Comparison of ENCODE assay signal across 17 cellular contexts in the genomic region with DNA sequence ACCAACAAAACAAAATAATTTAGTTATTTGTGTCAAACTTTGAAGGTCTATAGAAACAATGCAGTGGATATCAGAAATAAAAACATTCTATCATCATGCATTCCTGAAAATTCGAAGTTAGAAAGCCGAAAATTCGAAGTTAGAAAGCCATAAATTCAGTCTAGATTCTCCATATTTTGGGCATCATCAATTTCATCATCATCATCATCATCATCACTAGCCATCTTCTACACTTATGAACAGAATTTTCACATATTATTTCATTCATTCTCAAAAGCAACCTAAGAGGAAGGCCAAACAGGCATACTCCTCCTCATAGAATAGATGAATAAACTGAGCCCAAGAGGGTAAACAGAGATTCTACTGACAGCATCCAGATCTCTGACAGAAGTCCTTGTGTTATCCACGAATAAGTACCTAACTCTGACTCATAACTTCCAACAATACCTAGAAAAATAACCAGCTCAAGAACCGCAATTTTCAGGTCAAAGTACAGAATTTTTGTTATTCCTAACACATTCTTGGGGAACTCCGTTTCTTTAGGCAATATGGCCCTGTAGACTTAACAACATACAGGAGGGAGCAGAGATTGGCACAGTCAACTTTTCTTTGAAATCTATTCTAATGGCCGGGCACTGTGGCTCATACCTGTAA.
DNase-seq lines count a peak whose midpoint lies in the region; ATAC-seq, FAIRE-seq and TF ChIP-seq lines count a peak whose summit lies in the region.
"Had no signal": no experiment of that assay in that cellular context is flagged by ENCODE, and none has a peak within 500 bp of the region (broad histone marks: within the 10 kb centered on the region; RNA-seq: fewer than 3 reads in every experiment).

No MANE protein-coding gene starts in this region.

- peaks cover 15% of the 10 kb centered on the region; the same call in 1 of the 2 replicates for H3K79me2 ChIP-seq in H9 (ENCODE audit: insufficient read depth, low read length)
- peaks cover 97% of the 10 kb centered on the region for H3K79me2 ChIP-seq in neural progenitor cell (ENCODE audit: low read depth)

- H3K4ac ChIP-seq in H9 (ENCODE audit: low read depth, low read length), result no peak overlapping the region

- no peak overlapping the region for H3K56ac ChIP-seq in H9 (ENCODE audit: insufficient read length, low read depth, low read length)

- no peak overlapping the region for H2BK120ac ChIP-seq in H9 (ENCODE audit: low read depth, low read length, poor library complexity, severe bottlenecking)

- no peak overlapping the region for H2BK12ac ChIP-seq in H9 (ENCODE audit: insufficient read length, low read depth, low read length)

- H3K4me3 ChIP-seq in neural progenitor cell, result no peak overlapping the region

- H3K4me1 Mint-ChIP-seq in H9, result peaks cover 51 to 55% of the 10 kb centered on the region in 2 experiments
- H3K4me1 Mint-ChIP-seq in neural progenitor cell, result peaks cover 44% of the 10 kb centered on the region

- no peak for FAIRE-seq in RCC 7860 (lab: Jason Lieb, UNC)
- FAIRE-seq: H1 had no signal

- H3K9me3 Mint-ChIP-seq in H9, result no peaks in the 10 kb centered on the region
- H3K9me3 Mint-ChIP-seq in neural progenitor cell, result peaks cover 20% of the 10 kb centered on the region
- H3K9me3 Mint-ChIP-seq: CD8-positive, alpha-beta T cell had no signal

- no peak overlapping the region for H2BK15ac ChIP-seq in H9 (ENCODE audit: low read depth, low read length)

- no peak overlapping the region for H3K18ac ChIP-seq in H9 (ENCODE audit: insufficient read length, low read depth, low read length)

- H3K27ac Mint-ChIP-seq in H9 (peak overlapping the region in 2 of 3 experiments; percentile 17 to 23; a peak in 3 of 7 replicates), neural progenitor cell (peak overlapping the region; percentile 17)
- H3K27ac Mint-ChIP-seq: CD8-positive, alpha-beta T cell had no signal

- peaks cover 3% of the 10 kb centered on the region for H3K79me1 ChIP-seq in H9 (ENCODE audit: insufficient read depth, low read depth, low read length, poor library complexity, severe bottlenecking)

- no peak overlapping the region for H2AFZ ChIP-seq in H9 (ENCODE audit: low read length)
- no peak overlapping the region for H2AFZ ChIP-seq in neural progenitor cell (replicated peaks)

- H3K9ac ChIP-seq in H9 (ENCODE audit: extremely low read depth, insufficient read length, low read length) (no peak overlapping the region), neural progenitor cell (no peak overlapping the region)

- no peaks in the 10 kb centered on the region for H3K9me3 ChIP-seq in H9 (ENCODE audit: control insufficient read depth, low read depth, low read length)
- no peaks in the 10 kb centered on the region for H3K9me3 ChIP-seq in neural progenitor cell (ENCODE audit: low read depth)

- H3K27me3 Mint-ChIP-seq in H9 (ENCODE audit: low read depth) (no peaks in the 10 kb centered on the region), neural progenitor cell (ENCODE audit: insufficient read depth, low read depth) (peaks cover 3% of the 10 kb centered on the region)

- H2BK20ac ChIP-seq in H9 (ENCODE audit: low read depth, low read length, poor library complexity, severe bottlenecking), result no peak overlapping the region

- no peak for TF ChIP-seq CTCF in H9 (conservative IDR thresholded peaks at IDR 0.05)
- no peak for TF ChIP-seq CTCF in neural progenitor cell (IDR thresholded peaks at IDR 0.05)

- H3F3A ChIP-seq in neural progenitor cell (ENCODE audit: low read depth), result peaks cover 12% of the 10 kb centered on the region

- H4K8ac ChIP-seq in H9 (replicated peaks; ENCODE audit: insufficient read length, low read depth, low read length), result no peak overlapping the region

- H3K14ac ChIP-seq in H9 (ENCODE audit: insufficient read depth, low read length), result no peak overlapping the region

- H4K5ac ChIP-seq in H9 (ENCODE audit: insufficient read length, low read depth, low read length), result no peak overlapping the region

- no peak overlapping the region for H3K4me2 ChIP-seq in H9 (ENCODE audit: insufficient read depth, insufficient read length, low read length)
- H3K4me2 ChIP-seq in neural progenitor cell, result no peak overlapping the region

- WGBS in H9 (ENCODE audit: extremely low coverage, insufficient read length, low lambda C conversion rate), result no CpG with 5 or more reads among the region's 7 CpGs

- no peak overlapping the region for H3T11ph ChIP-seq in H9 (ENCODE audit: low read length)

- ATAC-seq in HG03439 (IDR thresholded peaks at IDR 0.05; ENCODE audit: unreplicated experiment), result no peak
- ATAC-seq: CD8-positive, alpha-beta T cell had no signal

- no peaks in the 10 kb centered on the region for H3K27me3 ChIP-seq in H9 (ENCODE audit: insufficient read depth, low read length)
- no peaks in the 10 kb centered on the region for H3K27me3 ChIP-seq in neural progenitor cell

- no peak overlapping the region for H3K23ac ChIP-seq in H9 (ENCODE audit: insufficient read length, low read depth, low read length)

- DNase-seq in H9 (no peak), RCC 7860 (ENCODE audit: low spot score) (peak; percentile 22), dermis blood vessel endothelial cell (peak; percentile 46), neural progenitor cell (ENCODE audit: low spot score) (no peak), NCI-H226 (no peak), D341Med (ENCODE audit: low spot score) (no peak)
- no peak for DNase-seq in activated naive CD4-positive, alpha-beta T cell (lab: John Stamatoyannopoulos, UW)
- DNase-seq: CD8-positive, alpha-beta T cell; DND-41; GF-D8; KBM-7; NCI-H1930; NCI-H2171; NCI-H510A; RPMI8226 had no signal

- H4K20me1 ChIP-seq in H9 (ENCODE audit: control insufficient read depth, insufficient read depth, insufficient read length) (no peaks in the 10 kb centered on the region), neural progenitor cell (ENCODE audit: low read depth) (peaks cover 68% of the 10 kb centered on the region)

- no peaks in the 10 kb centered on the region for H3K36me3 ChIP-seq in neural progenitor cell

- H3K4me3 Mint-ChIP-seq in H9, result no peak overlapping the region
- H3K4me3 Mint-ChIP-seq in neural progenitor cell, result no peak overlapping the region
- H3K4me3 Mint-ChIP-seq: CD8-positive, alpha-beta T cell had no signal

- no peaks in the 10 kb centered on the region for H3K23me2 ChIP-seq in H9 (ENCODE audit: insufficient read length, low read depth, low read length, poor library complexity, severe bottlenecking)

- no peak overlapping the region for H2AK5ac ChIP-seq in H9 (ENCODE audit: insufficient read length, low read length)

- H4K91ac ChIP-seq in H9 (ENCODE audit: insufficient read length, low read depth, low read length), result no peak overlapping the region

- H2BK5ac ChIP-seq in H9 (ENCODE audit: insufficient read length, low read length), result no peak overlapping the region

- H3K27ac ChIP-seq in H9 (ENCODE audit: insufficient read length, low read depth, low read length) (no peak overlapping the region), neural progenitor cell (no peak overlapping the region)

- peaks cover 8% of the 10 kb centered on the region; the same call in 1 of the 2 replicates for H3K4me1 ChIP-seq in H9 (ENCODE audit: insufficient read depth, low read length)
- peaks cover 32% of the 10 kb centered on the region for H3K4me1 ChIP-seq in neural progenitor cell

- H3K36me3 Mint-ChIP-seq in H9 (ENCODE audit: insufficient read depth in 1 of 3, low read depth in 3 of 3), result no peaks in the 10 kb centered on the region
- H3K36me3 Mint-ChIP-seq in neural progenitor cell, result peaks cover 20% of the 10 kb centered on the region
- H3K36me3 Mint-ChIP-seq: CD8-positive, alpha-beta T cell had no signal

Comparison
In these comparisons a context has a peak if more than half of its experiments do, and no peak if none do; other contexts are left out.
1. DNase-seq: peak in RCC 7860 (single experiment) and dermis blood vessel endothelial cell (single experiment); none in H9 (single experiment), neural progenitor cell (single experiment), NCI-H226 (single experiment), D341Med (single experiment) and activated naive CD4-positive, alpha-beta T cell (0 of 4).